In the genomic region with DNA sequence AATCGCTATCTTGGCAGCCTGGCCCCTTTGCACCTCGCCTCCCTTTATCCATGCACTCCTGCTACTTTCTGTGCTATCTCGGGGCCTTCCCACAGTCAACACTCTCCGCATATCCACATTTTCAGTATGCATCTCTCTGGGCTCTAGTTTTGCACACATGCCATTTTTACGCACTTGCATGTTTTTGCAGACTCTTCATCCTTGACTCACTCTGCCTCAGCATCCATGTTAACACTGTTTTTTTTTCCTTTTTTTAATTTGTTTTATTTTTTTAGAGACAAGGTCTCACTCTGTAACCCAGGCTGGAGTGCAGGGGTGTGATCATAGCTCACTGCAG, we compare ENCODE assay signal across 13 cellular contexts. TPM values are rescaled to one million over a fixed set of nuclear protein-coding genes. Genes with fewer than 3 reads are reported as not detected.
DNase-seq lines count a peak whose midpoint lies in the region; ATAC-seq and TF ChIP-seq lines count a peak whose summit lies in the region.
"Had no signal": no experiment of that assay in that cellular context is flagged by ENCODE, and none has a peak within 500 bp of the region (broad histone marks: within the 10 kb centered on the region; RNA-seq: fewer than 3 reads in every experiment).

No MANE protein-coding gene starts in this region.

- ATAC-seq in natural killer cell, result no peak
- ATAC-seq in natural killer cell treated with Interleukin-12 subunit alpha and Interleukin-12 subunit beta and Interleukin-15 and Interleukin-18, amount 100 ng/mL, for 72 hours, result no peak
- ATAC-seq: activated naive CD8-positive, alpha-beta T cell treated with anti-CD3 and anti-CD28 coated beads, Interleukin-2, amount 50 U/mL, for 24 hours; CD8-positive, alpha-beta T cell; HCT116 had no signal

- peak overlapping the region; percentile 83 for H3K4me2 ChIP-seq in osteoblast (ENCODE audit: insufficient read depth, low read length)
- H3K4me2 ChIP-seq in OCI-LY7 (ENCODE audit: low read length), result no peak overlapping the region

- CTCF ChIA-PET in OCI-LY7 (lab: Charles Lee; ENCODE audit: unreplicated experiment), result no interaction called here

- H3K27ac Mint-ChIP-seq in natural killer cell (no peak overlapping the region), endothelial cell (ENCODE audit: unreplicated experiment) (peak overlapping the region; percentile 81)
- no peak overlapping the region for H3K27ac Mint-ChIP-seq in natural killer cell treated with Interleukin-12 subunit alpha and Interleukin-12 subunit beta and Interleukin-15 and Interleukin-18, amount 100 ng/mL, for 72 hours
- H3K27ac Mint-ChIP-seq: activated CD4-positive, alpha-beta T cell treated with anti-CD3 and anti-CD28 coated beads, Interleukin-2, amount 10 ng/mL, durations not matched to agents 7 days and 5 days; activated naive CD8-positive, alpha-beta T cell treated with anti-CD3 and anti-CD28 coated beads, Interleukin-2, amount 50 U/mL, for 24 hours; CD8-positive, alpha-beta T cell had no signal

- H3K4me1 Mint-ChIP-seq in natural killer cell, result peaks cover 9 to 35% of the 10 kb centered on the region in 2 donors
- H3K4me1 Mint-ChIP-seq in natural killer cell treated with Interleukin-12 subunit alpha and Interleukin-12 subunit beta and Interleukin-15 and Interleukin-18, amount 100 ng/mL, for 72 hours (ENCODE audit: low read depth in 2 of 2), result peaks cover 7 to 9% of the 10 kb centered on the region in 2 donors
- peaks cover 18% of the 10 kb centered on the region for H3K4me1 Mint-ChIP-seq in endothelial cell (ENCODE audit: unreplicated experiment)

- H3K36me3 Mint-ChIP-seq in natural killer cell (no peaks in the 10 kb centered on the region), endothelial cell (ENCODE audit: low read depth, unreplicated experiment) (peaks cover 12% of the 10 kb centered on the region)
- H3K36me3 Mint-ChIP-seq in natural killer cell treated with Interleukin-12 subunit alpha and Interleukin-12 subunit beta and Interleukin-15 and Interleukin-18, amount 100 ng/mL, for 72 hours, result no peaks in the 10 kb centered on the region
- H3K36me3 Mint-ChIP-seq: CD8-positive, alpha-beta T cell had no signal

- peak overlapping the region; percentile 65 for H3K4me3 ChIP-seq in osteoblast (ENCODE audit: insufficient read depth, low read length)
- no peak overlapping the region for H3K4me3 ChIP-seq in OCI-LY7 (ENCODE audit: low read depth, low read length, poor library complexity, severe bottlenecking)

- H3K27ac ChIP-seq in osteoblast (ENCODE audit: low read depth, low read length), result no peak overlapping the region
- no peak overlapping the region for H3K27ac ChIP-seq in OCI-LY7 (ENCODE audit: low read depth, low read length, poor library complexity, severe bottlenecking)

- no peak for TF ChIP-seq CTCF in natural killer cell (IDR thresholded peaks at IDR 0.05)
- no peak for TF ChIP-seq CTCF in endothelial cell (IDR thresholded peaks at IDR 0.05; ENCODE audit: unreplicated experiment)
- TF ChIP-seq CTCF in osteoblast (IDR thresholded peaks at IDR 0.05; ENCODE audit: extremely low read depth, low read depth, low read length), result no peak
- TF ChIP-seq CTCF in OCI-LY7 (conservative IDR thresholded peaks at IDR 0.05; ENCODE audit: low read length), result no peak

- no peaks in the 10 kb centered on the region for H3K9me2 ChIP-seq in OCI-LY7 (ENCODE audit: insufficient read depth, low read length)

- H3K27me3 Mint-ChIP-seq in natural killer cell (ENCODE audit: low read depth in 2 of 2), result no peaks in the 10 kb centered on the region
- no peaks in the 10 kb centered on the region for H3K27me3 Mint-ChIP-seq in natural killer cell treated with Interleukin-12 subunit alpha and Interleukin-12 subunit beta and Interleukin-15 and Interleukin-18, amount 100 ng/mL, for 72 hours
- H3K27me3 Mint-ChIP-seq in endothelial cell (ENCODE audit: unreplicated experiment), result peaks cover 24% of the 10 kb centered on the region
- H3K27me3 Mint-ChIP-seq: activated CD4-positive, alpha-beta T cell treated with anti-CD3 and anti-CD28 coated beads, Interleukin-2, amount 10 ng/mL, durations not matched to agents 7 days and 5 days; activated naive CD8-positive, alpha-beta T cell treated with anti-CD3 and anti-CD28 coated beads, Interleukin-2, amount 50 U/mL, for 24 hours had no signal

- POLR2A ChIA-PET in OCI-LY7 (lab: Charles Lee), result interaction anchor here (1.3 kb wide), 1 partner anchor 9 kb away, joined by 6 read pairs; no protein-coding TSS in a partner anchor

- no peaks in the 10 kb centered on the region for H3K27me3 ChIP-seq in osteoblast (ENCODE audit: insufficient read depth, low read length)

- H3K4me3 Mint-ChIP-seq in natural killer cell (peak overlapping the region; percentile 49), endothelial cell (ENCODE audit: unreplicated experiment) (peak overlapping the region; percentile 68)
- no peak overlapping the region for H3K4me3 Mint-ChIP-seq in natural killer cell treated with Interleukin-12 subunit alpha and Interleukin-12 subunit beta and Interleukin-15 and Interleukin-18, amount 100 ng/mL, for 72 hours
- H3K4me3 Mint-ChIP-seq: activated CD4-positive, alpha-beta T cell treated with anti-CD3 and anti-CD28 coated beads, Interleukin-2, amount 10 ng/mL, durations not matched to agents 7 days and 5 days; activated naive CD8-positive, alpha-beta T cell treated with anti-CD3 and anti-CD28 coated beads, Interleukin-2, amount 50 U/mL, for 24 hours; CD8-positive, alpha-beta T cell had no signal

- peaks cover 39% of the 10 kb centered on the region for H3K4me1 ChIP-seq in osteoblast (ENCODE audit: insufficient read depth, low read length)
- peaks cover 31% of the 10 kb centered on the region for H3K4me1 ChIP-seq in OCI-LY7 (ENCODE audit: insufficient read depth, low read length, poor library complexity, severe bottlenecking)

- no peaks in the 10 kb centered on the region for H3K9me3 Mint-ChIP-seq in natural killer cell
- no peaks in the 10 kb centered on the region for H3K9me3 Mint-ChIP-seq in natural killer cell treated with Interleukin-12 subunit alpha and Interleukin-12 subunit beta and Interleukin-15 and Interleukin-18, amount 100 ng/mL, for 72 hours
- no peaks in the 10 kb centered on the region for H3K9me3 Mint-ChIP-seq in endothelial cell (ENCODE audit: unreplicated experiment)
- H3K9me3 Mint-ChIP-seq: activated CD4-positive, alpha-beta T cell treated with anti-CD3 and anti-CD28 coated beads, Interleukin-2, amount 10 ng/mL, durations not matched to agents 7 days and 5 days; activated naive CD8-positive, alpha-beta T cell treated with anti-CD3 and anti-CD28 coated beads, Interleukin-2, amount 50 U/mL, for 24 hours; CD8-positive, alpha-beta T cell had no signal

- DNase-seq in natural killer cell (no peak), endothelial cell (ENCODE audit: low spot score) (no peak), osteoblast (ENCODE audit: insufficient read length, low spot score, missing footprints) (peak; percentile 92), DMS153 treated with DMSO at 0.1 percent for 48 hours (lab: John Stamatoyannopoulos, UW; ENCODE audit: unreplicated experiment) (no peak), SHP77 (lab: John Stamatoyannopoulos, UW) (no peak), HuH-7 (ENCODE audit: low spot score) (no peak), OCI-LY7 (ENCODE audit: low spot score) (no peak)
- no peak for DNase-seq in natural killer cell treated with Interleukin-12 subunit alpha and Interleukin-12 subunit beta and Interleukin-15 and Interleukin-18, amount 100 ng/mL, for 72 hours (ENCODE audit: low spot score)
- DNase-seq: activated CD4-positive, alpha-beta T cell treated with anti-CD3 and anti-CD28 coated beads, Interleukin-2, amount 10 ng/mL, durations not matched to agents 7 days and 5 days; activated naive CD8-positive, alpha-beta T cell treated with anti-CD3 and anti-CD28 coated beads, Interleukin-2, amount 50 U/mL, for 24 hours; CD8-positive, alpha-beta T cell; NCI-H2081 treated with DMSO at 0.1 percent for 48 hours had no signal

- BruUV-seq in OCI-LY7 (replicated peaks; lab: Mats Ljungman, UMichigan), result no TSS peak

- H3K9me3 ChIP-seq in osteoblast (ENCODE audit: low read depth, low read length) (no peaks in the 10 kb centered on the region), OCI-LY7 (ENCODE audit: low read length) (no peaks in the 10 kb centered on the region)

- H4K20me1 ChIP-seq in osteoblast (ENCODE audit: insufficient read depth, low read length) (no peaks in the 10 kb centered on the region), OCI-LY7 (ENCODE audit: insufficient read depth, low read length) (no peaks in the 10 kb centered on the region)

- peak overlapping the region; percentile 85 for H2AFZ ChIP-seq in osteoblast (ENCODE audit: low read length)
- no peak overlapping the region for H2AFZ ChIP-seq in OCI-LY7 (ENCODE audit: low read length)

- intact Hi-C loops in natural killer cell (cut with micrococcal nuclease) (no loop called here), OCI-LY7 (cut with micrococcal nuclease; ENCODE audit: unreplicated experiment) (no loop called here)

- H3K79me2 ChIP-seq in osteoblast (ENCODE audit: insufficient read depth, low read length), result peaks cover 12% of the 10 kb centered on the region
- no peaks in the 10 kb centered on the region for H3K79me2 ChIP-seq in OCI-LY7 (ENCODE audit: insufficient read depth, low read depth, low read length)

- no peaks in the 10 kb centered on the region for H3K36me3 ChIP-seq in osteoblast (ENCODE audit: insufficient read depth, low read length)
- no peaks in the 10 kb centered on the region for H3K36me3 ChIP-seq in OCI-LY7 (ENCODE audit: insufficient read depth, low read length)

RNA-seq across cellular contexts. Expression of a gene that starts 2.5 kb away (rescaled TPM):
- 1 to 10 TPM in 1 of 3 donors, under 1 TPM in 2; 0.56 to 1.2 (median 0.98) TPM for total RNA-seq in natural killer cell
- total RNA-seq in natural killer cell treated with Interleukin-12 subunit alpha and Interleukin-12 subunit beta and Interleukin-15 and Interleukin-18, amount 100 ng/mL, for 72 hours, result 1 to 10 TPM; 1.0 to 1.2 TPM
- 1.5 TPM for total RNA-seq in endothelial cell (ENCODE audit: unreplicated experiment)
- total RNA-seq in osteoblast, result 0.36 and 0.59 TPM in 2 replicates
- 1.1 and 1.2 TPM in 2 replicates for total RNA-seq in OCI-LY7 (2014; rRNA removed; shearing (Covaris generic))
- 1.2 and 1.8 TPM in 2 replicates for total RNA-seq in OCI-LY7 (2022)

RNA-seq across cellular contexts. Expression of a gene that starts 21.3 kb away (rescaled TPM):
- total RNA-seq in natural killer cell (not detected), endothelial cell (ENCODE audit: unreplicated experiment) (1.5 TPM), osteoblast (not detected in 2 replicates), OCI-LY7 (2022) (not detected in 2 replicates)
- total RNA-seq in natural killer cell treated with Interleukin-12 subunit alpha and Interleukin-12 subunit beta and Interleukin-15 and Interleukin-18, amount 100 ng/mL, for 72 hours, result not detected
- total RNA-seq in OCI-LY7 (2014; rRNA removed; shearing (Covaris generic)), result not detected in 2 replicates
- total RNA-seq: activated CD4-positive, alpha-beta T cell treated with anti-CD3 and anti-CD28 coated beads, Interleukin-2, amount 10 ng/mL, durations not matched to agents 7 days and 5 days; CD8-positive, alpha-beta T cell had no signal

RNA-seq across cellular contexts. Expression of a gene that starts 23.4 kb away (rescaled TPM):
- total RNA-seq in natural killer cell (not detected), endothelial cell (ENCODE audit: unreplicated experiment) (192 TPM), osteoblast (2.1 and 3.6 TPM in 2 replicates), OCI-LY7 (2022) (0.31 and 0.36 TPM in 2 replicates)
- total RNA-seq in natural killer cell treated with Interleukin-12 subunit alpha and Interleukin-12 subunit beta and Interleukin-15 and Interleukin-18, amount 100 ng/mL, for 72 hours, result under 1 TPM; 0.12 to 0.95 TPM
- total RNA-seq in OCI-LY7 (2014; rRNA removed; shearing (Covaris generic)), result 0.09 TPM in 1 of 2 replicates, not detected in the other

RNA-seq across cellular contexts. Expression of a gene that starts 29.7 kb away (rescaled TPM):
- total RNA-seq in natural killer cell, result not detected
- total RNA-seq in natural killer cell treated with Interleukin-12 subunit alpha and Interleukin-12 subunit beta and Interleukin-15 and Interleukin-18, amount 100 ng/mL, for 72 hours, result not detected
- 3.3 TPM for total RNA-seq in endothelial cell (ENCODE audit: unreplicated experiment)
- not detected in 2 replicates for total RNA-seq in osteoblast
- total RNA-seq in OCI-LY7 (2014; rRNA removed; shearing (Covaris generic)), result not detected in 2 replicates
- not detected in 2 replicates for total RNA-seq in OCI-LY7 (2022)
- total RNA-seq: CD8-positive, alpha-beta T cell had no signal

RNA-seq across cellular contexts. Expression of a gene that starts 35.4 kb away (rescaled TPM):
- total RNA-seq in natural killer cell, result under 1 TPM in 1 of 3 donors, not detected in 2; 0.18 TPM
- total RNA-seq in natural killer cell treated with Interleukin-12 subunit alpha and Interleukin-12 subunit beta and Interleukin-15 and Interleukin-18, amount 100 ng/mL, for 72 hours, result under 1 TPM in 1 of 2 donors, not detected in 1; 0.21 TPM
- 5.7 TPM for total RNA-seq in endothelial cell (ENCODE audit: unreplicated experiment)
- under 0.01 TPM in 1 of 2 replicates, not detected in the other for total RNA-seq in osteoblast
- total RNA-seq in OCI-LY7 (2014; rRNA removed; shearing (Covaris generic)), result 0.03 and 0.08 TPM in 2 replicates
- not detected in 2 replicates for total RNA-seq in OCI-LY7 (2022)
- total RNA-seq: CD8-positive, alpha-beta T cell had no signal

Comparison
In these comparisons a context has a peak if more than half of its experiments do, and no peak if none do; other contexts are left out.
1. RNA of a gene that starts 23.4 kb away (total RNA-seq): 192 TPM in endothelial cell (single experiment); 2.1 to 3.6 TPM in osteoblast, 0.12 to 0.95 TPM in natural killer cell treated with Interleukin-12 subunit alpha and Interleukin-12 subunit beta and Interleukin-15 and Interleukin-18, amount 100 ng/mL, for 72 hours, 0.09 to 0.36 TPM in OCI-LY7 and not detected in natural killer cell; every median in the first group is over 10 times any median in the second.